16 cellular contexts compared by ENCODE assay signal in the genomic region with DNA sequence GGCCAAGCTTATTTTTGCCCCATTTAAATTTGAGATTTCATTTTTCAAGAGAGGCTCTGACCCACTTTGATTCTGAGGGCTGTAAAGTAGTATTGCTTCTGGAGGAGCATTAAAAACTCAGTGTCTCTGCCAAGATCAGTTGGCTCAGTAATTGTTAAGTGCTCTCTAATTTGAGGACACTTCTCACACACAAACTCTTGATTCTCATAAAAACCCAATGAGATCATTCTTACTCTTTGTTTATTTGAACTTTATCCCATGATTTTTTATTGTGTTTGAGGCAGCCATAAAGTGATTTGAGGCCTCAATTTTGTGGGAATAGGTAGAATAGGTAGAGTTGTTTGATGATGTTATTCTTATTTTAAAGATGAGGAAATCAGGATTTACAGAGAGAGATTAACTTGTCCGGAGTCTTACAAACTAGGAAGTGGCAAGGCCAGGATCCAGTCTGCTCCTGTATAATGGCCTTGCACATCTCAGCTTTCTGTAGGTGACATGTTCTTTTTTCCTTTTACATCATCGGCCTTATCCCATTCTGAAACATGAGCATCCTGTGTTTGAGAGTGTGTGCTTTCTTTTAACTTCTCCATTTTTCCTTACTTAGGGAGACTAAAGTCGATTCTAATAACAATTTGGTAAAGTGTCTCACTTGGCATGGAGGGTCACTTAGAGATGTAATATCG.
DNase-seq lines count a peak whose midpoint lies in the region; ATAC-seq and TF ChIP-seq lines count a peak whose summit lies in the region.
"Had no signal": no experiment of that assay in that cellular context is flagged by ENCODE, and none has a peak within 500 bp of the region (broad histone marks: within the 10 kb centered on the region; RNA-seq: fewer than 3 reads in every experiment).

No MANE protein-coding gene starts in this region.

- no peak overlapping the region for H4K12ac ChIP-seq in trophoblast cell (ENCODE audit: low read depth, low read length)

- H2AFZ ChIP-seq in trophoblast cell (ENCODE audit: insufficient read depth, low read length, poor library complexity), result no peak overlapping the region

- H3K18ac ChIP-seq in trophoblast cell (ENCODE audit: low read length), result no peak overlapping the region

- peak; percentile 76 for ATAC-seq in mucosa of descending colon
- ATAC-seq in HG03139 (IDR thresholded peaks at IDR 0.05; ENCODE audit: unreplicated experiment), result no peak
- ATAC-seq: foreskin keratinocyte had no signal

- H2BK12ac ChIP-seq in trophoblast cell (ENCODE audit: low read length), result no peak overlapping the region

- no peak overlapping the region for H3K9ac ChIP-seq in trophoblast cell (ENCODE audit: low read length)

- no peaks in the 10 kb centered on the region for H3K36me3 ChIP-seq in mucosa of descending colon (ENCODE audit: low read depth)
- H3K36me3 ChIP-seq in uterus, result no peaks in the 10 kb centered on the region
- no peaks in the 10 kb centered on the region for H3K36me3 ChIP-seq in trophoblast cell (ENCODE audit: control insufficient read depth in 1 of 2, insufficient read depth in 2 of 2, low read length in 2 of 2)

- WGBS in trophoblast cell (ENCODE audit: extremely low coverage, insufficient coverage, insufficient read length), result no CpG with 5 or more reads among the region's 4 CpGs

- no peak overlapping the region for H2BK120ac ChIP-seq in trophoblast cell (ENCODE audit: insufficient read depth, low read length, poor library complexity)

- H3K4me1 ChIP-seq in mucosa of descending colon (ENCODE audit: low read depth) (peaks cover 39% of the 10 kb centered on the region), uterus (no peaks in the 10 kb centered on the region), trophoblast cell (ENCODE audit: control insufficient read depth in 1 of 2, insufficient read depth in 2 of 2, low read length in 2 of 2) (no peaks in the 10 kb centered on the region)
- H3K4me1 ChIP-seq: foreskin keratinocyte had no signal

- H3K4me2 ChIP-seq in trophoblast cell (ENCODE audit: low read length), result no peak overlapping the region

- TF ChIP-seq POLR2A in uterus (IDR thresholded peaks at IDR 0.05), result no peak

- no peaks in the 10 kb centered on the region for H3K27me3 ChIP-seq in dorsolateral prefrontal cortex
- H3K27me3 ChIP-seq in uterus, result no peaks in the 10 kb centered on the region
- H3K27me3 ChIP-seq in trophoblast cell (ENCODE audit: insufficient read depth, low read length), result no peaks in the 10 kb centered on the region
- H3K27me3 ChIP-seq: foreskin keratinocyte had no signal

- intact Hi-C loops in dorsolateral prefrontal cortex (cut with DNase I) (no loop called here), mucosa of descending colon (cut with DNase I, micrococcal nuclease) (no loop called here), uterus (cut with DNase I; ENCODE audit: low total_unique reads) (no loop called here)

- H3K79me1 ChIP-seq in trophoblast cell (ENCODE audit: low read length), result no peaks in the 10 kb centered on the region

- H3K79me2 ChIP-seq in trophoblast cell (ENCODE audit: control insufficient read depth, insufficient read depth, low read length, poor library complexity), result no peaks in the 10 kb centered on the region

- H3K4me3 ChIP-seq in dorsolateral prefrontal cortex (peak overlapping the region in 1 of 59 donors; percentile 4), mucosa of descending colon (no peak overlapping the region), uterus (no peak overlapping the region), trophoblast cell (ENCODE audit: low read depth, low read length) (no peak overlapping the region)

- no peak overlapping the region for H4K8ac ChIP-seq in trophoblast cell (ENCODE audit: low read depth, low read length)

- H4K91ac ChIP-seq in trophoblast cell (ENCODE audit: low read depth, low read length), result no peak overlapping the region

- no peak overlapping the region for H3K14ac ChIP-seq in trophoblast cell (ENCODE audit: low read length)

- H3K4ac ChIP-seq in trophoblast cell (ENCODE audit: low read depth, low read length), result no peak overlapping the region

- H2AK5ac ChIP-seq in trophoblast cell (ENCODE audit: low read length), result no peak overlapping the region

- peak; percentile 9 for DNase-seq in NCI-H345 (lab: John Stamatoyannopoulos, UW)
- DNase-seq in NCI-H345 treated with DMSO at 0.1 percent for 48 hours (lab: John Stamatoyannopoulos, UW; ENCODE audit: unreplicated experiment), result no peak
- no peak for DNase-seq in dorsolateral prefrontal cortex
- peak in 1 of 3 donors; percentile 50 for DNase-seq in mucosa of descending colon
- DNase-seq in uterus, result no peak
- no peak for DNase-seq in stimulated activated naive CD4-positive, alpha-beta T cell treated with Interleukin-2 at 50 U/mL for 16 hours (lab: John Stamatoyannopoulos, UW)
- DNase-seq in trophoblast cell, result no peak
- DNase-seq: activated CD4-positive, alpha-beta T cell treated with anti-CD3 and anti-CD28 coated beads for 1 hour; central memory CD4-positive, alpha-beta T cell; DMS 273 treated with DMSO at 0.1 percent for 48 hours; foreskin keratinocyte; KBM-7; NCI-H510A; T-helper 9 cell had no signal

- H3K9me3 ChIP-seq in mucosa of descending colon, result no peaks in the 10 kb centered on the region
- no peaks in the 10 kb centered on the region for H3K9me3 ChIP-seq in uterus
- no peaks in the 10 kb centered on the region for H3K9me3 ChIP-seq in trophoblast cell (ENCODE audit: insufficient read depth, low read depth, low read length)

- no peak overlapping the region for H2BK5ac ChIP-seq in trophoblast cell (ENCODE audit: low read depth, low read length, poor library complexity)

- H3K27ac ChIP-seq in dorsolateral prefrontal cortex (peak overlapping the region in 34 of 59 donors; percentile 1 to 64 (median 35)), uterus (peak overlapping the region; percentile 15 to 28), trophoblast cell (ENCODE audit: low read depth, low read length) (no peak overlapping the region)
- H3K27ac ChIP-seq: C4-2B, foreskin keratinocyte had no signal

- TF ChIP-seq CTCF in dorsolateral prefrontal cortex (IDR thresholded peaks at IDR 0.05 in 54 of 56, conservative IDR thresholded peaks at IDR 0.05 in 2 of 56; ENCODE audit: low read depth in 1 of 56, partially characterized antibody in 56 of 56), result no peak
- TF ChIP-seq CTCF in mucosa of descending colon (IDR thresholded peaks at IDR 0.05), result no peak
- no peak for TF ChIP-seq CTCF in uterus (IDR thresholded peaks at IDR 0.05)

- H3K23ac ChIP-seq in trophoblast cell (ENCODE audit: low read length), result no peak overlapping the region
